ENCODE assay signal across 2 cellular contexts in genomic region chr10:114304566-114305421, GRCh38.
TF ChIP-seq lines count a peak whose summit lies in the region.

No MANE protein-coding gene starts in this region.

TF ChIP-seq in IMR-90, 13 proteins besides CTCF, POLR2A, EP300 and RAD21 (continued from another document):
- TF ChIP-seq USF2 (IDR thresholded peaks at IDR 0.05; ENCODE audit: low read depth, low read length) (no peak), RCOR1 (IDR thresholded peaks at IDR 0.05; ENCODE audit: insufficient replicate concordance, low read length) (no peak), CHD1 (IDR thresholded peaks at IDR 0.05; ENCODE audit: low read depth, low read length) (no peak), MAFK (IDR thresholded peaks at IDR 0.05; ENCODE audit: low read depth, low read length) (no peak), MAZ (IDR thresholded peaks at IDR 0.05; ENCODE audit: borderline replicate concordance, low read depth, low read length) (no peak), FOS (IDR thresholded peaks at IDR 0.05; ENCODE audit: low read depth, low read length) (no peak), CEBPB (IDR thresholded peaks at IDR 0.05; ENCODE audit: low read depth, low read length) (no peak), NFE2L2 (IDR thresholded peaks at IDR 0.05; ENCODE audit: low read depth, low read length) (no peak), ELK1 (IDR thresholded peaks at IDR 0.05; ENCODE audit: borderline replicate concordance, low read depth, low read length) (no peak), SMC3 (IDR thresholded peaks at IDR 0.05; ENCODE audit: low read depth, low read length) (no peak), MXI1 (IDR thresholded peaks at IDR 0.05; ENCODE audit: borderline replicate concordance, low read depth, low read length) (no peak)

TF ChIP-seq in GM12878, 131 proteins besides CTCF, POLR2A, EP300 and RAD21 (continued from another document):
- no peak for TF ChIP-seq ZNF622 (IDR thresholded peaks at IDR 0.05)
- no peak for TF ChIP-seq RELA (IDR thresholded peaks at IDR 0.05; ENCODE audit: borderline replicate concordance, partially characterized antibody)
- 0 out of 2 replicates have a peak, but pooled peaks have one; percentile 22 for TF ChIP-seq DPF2 (IDR thresholded peaks at IDR 0.05)
- TF ChIP-seq NFXL1 (IDR thresholded peaks at IDR 0.05; ENCODE audit: borderline replicate concordance): no peak
- TF ChIP-seq SKIL (IDR thresholded peaks at IDR 0.05; ENCODE audit: low read depth, poor library complexity, severe bottlenecking): no peak
